Comparison of ENCODE assay signal across 34 cellular contexts in genomic region chr15:31516874-31517273, GRCh38.
"Had no signal": no experiment of that assay in that cellular context is flagged by ENCODE, and none has a peak within 500 bp of the region (broad histone marks: within the 10 kb centered on the region; RNA-seq: fewer than 3 reads in every experiment).

No MANE protein-coding gene starts in this region.

- H3K27me3 Mint-ChIP-seq: activated CD8-positive, alpha-beta memory T cell treated with anti-CD3 and anti-CD28 coated beads, Interleukin-2, amount 10 ng/mL, durations not matched to agents 7 days and 5 days had no signal

- H3K4me2 ChIP-seq: KMS-11, PC-9 had no signal

- H3K36me3 Mint-ChIP-seq: activated naive CD4-positive, alpha-beta T cell treated with anti-CD3 and anti-CD28 coated beads, Interleukin-2, amount 10 ng/mL, durations not matched to agents 7 days and 5 days; activated naive CD8-positive, alpha-beta T cell had no signal

- H3K27ac ChIP-seq: brain microvascular endothelial cell, KMS-11, PC-9, RWPE1, WERI-Rb-1 had no signal

- H3K9ac ChIP-seq: KMS-11 had no signal

- H3K27ac Mint-ChIP-seq: activated naive CD4-positive, alpha-beta T cell treated with anti-CD3 and anti-CD28 coated beads, Interleukin-2, amount 10 ng/mL, durations not matched to agents 7 days and 5 days; activated naive CD8-positive, alpha-beta T cell; activated naive CD8-positive, alpha-beta T cell treated with anti-CD3 and anti-CD28 coated beads, Interleukin-2, amount 50 U/mL, for 24 hours had no signal

- H3K4me3 ChIP-seq: PC-9 had no signal

- FAIRE-seq: RCC 7860 had no signal

- H3K9me3 Mint-ChIP-seq: activated naive CD4-positive, alpha-beta T cell treated with anti-CD3 and anti-CD28 coated beads, Interleukin-2, amount 10 ng/mL, durations not matched to agents 7 days and 5 days; activated naive CD8-positive, alpha-beta T cell treated with anti-CD3 and anti-CD28 coated beads, Interleukin-2, amount 50 U/mL, for 24 hours; central memory CD8-positive, alpha-beta T cell had no signal

- ATAC-seq: activated CD8-positive, alpha-beta memory T cell treated with anti-CD3 and anti-CD28 coated beads, Interleukin-2, amount 10 ng/mL, durations not matched to agents 7 days and 5 days; activated naive CD8-positive, alpha-beta T cell treated with anti-CD3 and anti-CD28 coated beads, Interleukin-2, amount 50 U/mL, for 24 hours had no signal

- H2AFZ ChIP-seq: PC-9 had no signal

- H3K36me3 ChIP-seq: brain microvascular endothelial cell, WERI-Rb-1 had no signal

- H3K27me3 ChIP-seq: brain microvascular endothelial cell had no signal

- DNase-seq: activated CD4-positive, alpha-beta T cell treated with anti-CD3 and anti-CD28 coated beads for 1 hour; activated CD4-positive, alpha-beta T cell treated with anti-CD3 and anti-CD28 coated beads for 48 hours; activated CD4-positive, alpha-beta T cell treated with anti-CD3 and anti-CD28 coated beads, Interleukin-2, amount 50 U/mL, for 48 hours; activated CD4-positive, CD25-positive, alpha-beta regulatory T cell; activated CD8-positive, alpha-beta memory T cell treated with anti-CD3 and anti-CD28 coated beads, Interleukin-2, amount 10 ng/mL, durations not matched to agents 7 days and 5 days; activated CD8-positive, alpha-beta memory T cell treated with anti-CD3 and anti-CD28 coated beads, Interleukin-2, amount 50 U/mL, for 48 hours; activated effector memory CD4-positive, alpha-beta T cell treated with Interleukin-2 at 50 U/mL for 16 hours; activated naive CD4-positive, alpha-beta T cell treated with anti-CD3 and anti-CD28 coated beads, Interleukin-2, amount 10 ng/mL, durations not matched to agents 7 days and 5 days; activated naive CD8-positive, alpha-beta T cell treated with anti-CD3 and anti-CD28 coated beads, Interleukin-2, amount 50 U/mL, for 24 hours; activated T-cell treated with anti-CD3 and anti-CD28 coated beads, Interleukin-2, amount 50 U/mL, for 48 hours; anterior cingulate cortex; brain microvascular endothelial cell; MM.1S; NCI-H1092 treated with DMSO at 0.1 percent for 48 hours; NCI-H1417 treated with DMSO at 0.1 percent for 48 hours; NCI-H187 treated with DMSO at 0.1 percent for 48 hours; NCI-H2081; NCI-H2171 treated with DMSO at 0.1 percent for 48 hours; NCI-H226; NCI-H446 treated with DMSO at 0.1 percent for 48 hours; NCI-H524; NCI-H748 treated with DMSO at 0.1 percent for 48 hours; PC-9; Right ventricle myocardium superior; SW 1271; T-helper 1 cell; T-helper 2 cell; T-helper 9 cell; WERI-Rb-1 had no signal

- H3K4me3 Mint-ChIP-seq: activated CD8-positive, alpha-beta memory T cell treated with anti-CD3 and anti-CD28 coated beads, Interleukin-2, amount 10 ng/mL, durations not matched to agents 7 days and 5 days; activated naive CD4-positive, alpha-beta T cell treated with anti-CD3 and anti-CD28 coated beads, Interleukin-2, amount 10 ng/mL, durations not matched to agents 7 days and 5 days; activated naive CD8-positive, alpha-beta T cell; activated naive CD8-positive, alpha-beta T cell treated with anti-CD3 and anti-CD28 coated beads, Interleukin-2, amount 50 U/mL, for 24 hours; central memory CD8-positive, alpha-beta T cell had no signal
